In the genomic region with DNA sequence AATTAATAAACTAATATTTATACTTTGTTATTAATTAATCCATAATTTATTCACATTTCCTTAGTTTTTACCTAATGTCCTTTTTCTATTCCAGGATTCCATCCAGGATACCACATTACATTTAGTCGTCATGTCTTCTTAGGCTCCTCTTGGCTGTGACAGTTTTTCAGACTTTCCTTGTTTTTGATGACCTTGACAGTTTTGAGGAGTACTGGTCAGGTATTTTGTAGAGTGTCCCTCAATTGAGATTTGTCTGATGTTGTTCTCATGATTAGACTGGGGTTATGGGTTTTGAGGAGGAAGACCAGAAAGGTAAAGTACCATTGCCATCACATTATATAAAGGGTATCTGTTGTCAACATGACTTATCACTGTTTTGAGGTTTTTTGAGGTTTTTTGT, we compare ENCODE assay signal across 31 cellular contexts.
"Had no signal": no experiment of that assay in that cellular context is flagged by ENCODE, and none has a peak within 500 bp of the region (broad histone marks: within the 10 kb centered on the region; RNA-seq: fewer than 3 reads in every experiment).

No MANE protein-coding gene starts in this region.

- H3K4me3 Mint-ChIP-seq: activated CD4-positive, alpha-beta T cell treated with anti-CD3 and anti-CD28 coated beads for 36 hours; activated CD4-positive, alpha-beta T cell treated with anti-CD3 and anti-CD28 coated beads, Interleukin-2, amount 10 ng/mL, durations not matched to agents 7 days and 5 days; activated CD8-positive, alpha-beta T cell treated with anti-CD3 and anti-CD28 coated beads for 36 hours; activated naive CD8-positive, alpha-beta T cell treated with anti-CD3 and anti-CD28 coated beads, Interleukin-2, amount 50 U/mL, for 24 hours; activated T-cell treated with anti-CD3 and anti-CD28 coated beads, Interleukin-2, amount 50 U/mL, for 4 hours; activated T-helper 17 cell treated with anti-CD3 and anti-CD28 coated beads, Interleukin-2, amount 50 U/mL, for 72 hours; effector memory CD8-positive, alpha-beta T cell had no signal

- H3K4me1 Mint-ChIP-seq: activated CD4-positive, alpha-beta T cell treated with anti-CD3 and anti-CD28 coated beads for 36 hours; activated CD4-positive, alpha-beta T cell treated with anti-CD3 and anti-CD28 coated beads, Interleukin-2, amount 10 ng/mL, durations not matched to agents 7 days and 5 days had no signal

- DNase-seq: activated CD4-positive, alpha-beta T cell treated with anti-CD3 and anti-CD28 coated beads for 36 hours; activated CD4-positive, alpha-beta T cell treated with anti-CD3 and anti-CD28 coated beads, Interleukin-2, amount 10 ng/mL, durations not matched to agents 7 days and 5 days; activated CD4-positive, alpha-beta T cell treated with anti-CD3 and anti-CD28 coated beads, Interleukin-2, amount 50 U/mL, for 4 hours; activated CD4-positive, CD25-positive, alpha-beta regulatory T cell; activated CD4-positive, CD25-positive, alpha-beta regulatory T cell treated with anti-CD3 and anti-CD28 coated beads, Interleukin-2, amount 50 U/mL, for 72 hours; activated CD8-positive, alpha-beta memory T cell treated with anti-CD3 and anti-CD28 coated beads for 24 hours; activated CD8-positive, alpha-beta T cell treated with anti-CD3 and anti-CD28 coated beads for 36 hours; activated effector memory CD4-positive, alpha-beta T cell treated with Interleukin-2 at 50 U/mL for 16 hours; activated gamma-delta T cell treated with Interleukin-2 at 50 U/mL for 16 hours; activated naive CD4-positive, alpha-beta T cell treated with Interleukin-2 at 50 U/mL for 16 hours; activated naive CD8-positive, alpha-beta T cell treated with anti-CD3 and anti-CD28 coated beads, Interleukin-2, amount 50 U/mL, for 24 hours; activated T-cell treated with anti-CD3 and anti-CD28 coated beads, Interleukin-2, amount 50 U/mL, for 4 hours; adrenal gland; amygdala; aorta; body of pancreas; caudate nucleus; cortex of kidney; dermis blood vessel endothelial cell; effector CD4-positive, alpha-beta T cell; effector memory CD8-positive, alpha-beta T cell; erythroblast; foreskin keratinocyte; gastrocnemius medialis; heart right ventricle; T-helper 1 cell; T-helper 2 cell had no signal

- H3K9me3 Mint-ChIP-seq: activated CD4-positive, alpha-beta T cell treated with anti-CD3 and anti-CD28 coated beads, Interleukin-2, amount 10 ng/mL, durations not matched to agents 7 days and 5 days; activated CD8-positive, alpha-beta T cell treated with anti-CD3 and anti-CD28 coated beads for 36 hours; activated naive CD4-positive, alpha-beta T cell treated with anti-CD3 and anti-CD28 coated beads, Interleukin-2, amount 50 U/mL, for 72 hours; activated naive CD8-positive, alpha-beta T cell treated with anti-CD3 and anti-CD28 coated beads, Interleukin-2, amount 50 U/mL, for 24 hours; activated T-cell treated with anti-CD3 and anti-CD28 coated beads, Interleukin-2, amount 50 U/mL, for 4 hours; activated T-helper 17 cell treated with anti-CD3 and anti-CD28 coated beads, Interleukin-2, amount 50 U/mL, for 72 hours; effector memory CD8-positive, alpha-beta T cell had no signal

- H3K27ac Mint-ChIP-seq: activated CD4-positive, alpha-beta T cell treated with anti-CD3 and anti-CD28 coated beads for 36 hours; activated CD4-positive, alpha-beta T cell treated with anti-CD3 and anti-CD28 coated beads, Interleukin-2, amount 10 ng/mL, durations not matched to agents 7 days and 5 days; activated CD8-positive, alpha-beta T cell treated with anti-CD3 and anti-CD28 coated beads for 36 hours; activated naive CD8-positive, alpha-beta T cell treated with anti-CD3 and anti-CD28 coated beads, Interleukin-2, amount 50 U/mL, for 24 hours; activated T-helper 17 cell treated with anti-CD3 and anti-CD28 coated beads, Interleukin-2, amount 50 U/mL, for 72 hours had no signal

- H3K9me3 ChIP-seq: adrenal gland, body of pancreas, esophagus muscularis mucosa, gastrocnemius medialis, heart right ventricle had no signal

- H3K4me3 ChIP-seq: adrenal gland, body of pancreas, esophagus muscularis mucosa, gastrocnemius medialis, heart right ventricle had no signal

- H3K27ac ChIP-seq: adrenal gland, body of pancreas, esophagus muscularis mucosa, foreskin keratinocyte, gastrocnemius medialis, heart right ventricle had no signal

- FAIRE-seq: colon had no signal

- H3K4me1 ChIP-seq: adrenal gland, body of pancreas, esophagus muscularis mucosa, foreskin keratinocyte, gastrocnemius medialis, heart right ventricle had no signal

- H3K27me3 Mint-ChIP-seq: activated CD4-positive, alpha-beta T cell treated with anti-CD3 and anti-CD28 coated beads for 36 hours; activated CD4-positive, alpha-beta T cell treated with anti-CD3 and anti-CD28 coated beads, Interleukin-2, amount 10 ng/mL, durations not matched to agents 7 days and 5 days; activated CD8-positive, alpha-beta T cell treated with anti-CD3 and anti-CD28 coated beads for 36 hours; activated naive CD8-positive, alpha-beta T cell treated with anti-CD3 and anti-CD28 coated beads, Interleukin-2, amount 50 U/mL, for 24 hours; activated T-helper 17 cell treated with anti-CD3 and anti-CD28 coated beads, Interleukin-2, amount 50 U/mL, for 72 hours; effector memory CD8-positive, alpha-beta T cell had no signal

- ATAC-seq: activated CD4-positive, alpha-beta T cell treated with anti-CD3 and anti-CD28 coated beads for 36 hours; activated CD8-positive, alpha-beta T cell treated with anti-CD3 and anti-CD28 coated beads for 36 hours; activated naive CD4-positive, alpha-beta T cell treated with anti-CD3 and anti-CD28 coated beads, Interleukin-2, amount 50 U/mL, for 72 hours; activated naive CD8-positive, alpha-beta T cell treated with anti-CD3 and anti-CD28 coated beads, Interleukin-2, amount 50 U/mL, for 24 hours; activated T-cell treated with anti-CD3 and anti-CD28 coated beads, Interleukin-2, amount 50 U/mL, for 4 hours; activated T-helper 17 cell treated with anti-CD3 and anti-CD28 coated beads, Interleukin-2, amount 50 U/mL, for 72 hours; body of pancreas; effector memory CD8-positive, alpha-beta T cell; foreskin keratinocyte; gastrocnemius medialis; heart right ventricle had no signal

- H3K27me3 ChIP-seq: adrenal gland, body of pancreas, esophagus muscularis mucosa, foreskin keratinocyte, gastrocnemius medialis, heart right ventricle had no signal
